In genomic region chr21:41195311-41195710, GRCh38 we compare ENCODE assay signal across 25 cellular contexts. TPM values are rescaled to one million over a fixed set of nuclear protein-coding genes. Genes with fewer than 3 reads are reported as not detected.
DNase-seq lines count a peak whose midpoint lies in the region; ATAC-seq and TF ChIP-seq lines count a peak whose summit lies in the region.
"Had no signal": no experiment of that assay in that cellular context is flagged by ENCODE, and none has a peak within 500 bp of the region (broad histone marks: within the 10 kb centered on the region; RNA-seq: fewer than 3 reads in every experiment).

No MANE protein-coding gene starts in this region.

- peaks cover 16% of the 10 kb centered on the region for H3K79me2 ChIP-seq in osteoblast (ENCODE audit: insufficient read depth, low read length)
- no peaks in the 10 kb centered on the region for H3K79me2 ChIP-seq in smooth muscle cell (ENCODE audit: low read depth)

- no peaks in the 10 kb centered on the region for H3F3A ChIP-seq in smooth muscle cell (ENCODE audit: low read depth)

- H2AFZ ChIP-seq in osteoblast (ENCODE audit: low read length) (no peak overlapping the region), smooth muscle cell (ENCODE audit: low read depth) (no peak overlapping the region)

- no peak for TF ChIP-seq POLR2A in esophagus squamous epithelium (IDR thresholded peaks at IDR 0.05)

- no peak for ATAC-seq in GM18511 (IDR thresholded peaks at IDR 0.05; ENCODE audit: unreplicated experiment)
- ATAC-seq: CD8-positive, alpha-beta T cell had no signal

- H3K4me1 ChIP-seq in esophagus squamous epithelium (peaks cover 7 to 55% (median 8%) of the 10 kb centered on the region in 3 donors), osteoblast (ENCODE audit: insufficient read depth, low read length) (no peaks in the 10 kb centered on the region), smooth muscle cell (ENCODE audit: low read depth) (no peaks in the 10 kb centered on the region)

- TF ChIP-seq CTCF in RWPE1 (conservative IDR thresholded peaks at IDR 0.05; ENCODE audit: low read depth) (no peak), esophagus squamous epithelium (IDR thresholded peaks at IDR 0.05) (no peak), osteoblast (IDR thresholded peaks at IDR 0.05; ENCODE audit: extremely low read depth, low read depth, low read length) (no peak), smooth muscle cell (IDR thresholded peaks at IDR 0.05; ENCODE audit: borderline replicate concordance, insufficient read depth, poor library complexity, severe bottlenecking) (no peak)

- H3K9me3 ChIP-seq in esophagus squamous epithelium: no peaks in the 10 kb centered on the region
- no peaks in the 10 kb centered on the region for H3K9me3 ChIP-seq in osteoblast (ENCODE audit: low read depth, low read length)
- no peaks in the 10 kb centered on the region for H3K9me3 ChIP-seq in smooth muscle cell (replicated peaks; ENCODE audit: low read depth)

- WGBS in esophagus squamous epithelium, 2 donors: 59 to 66% methylated on average over 5 of the region's 5 CpGs
- WGBS in smooth muscle cell (ENCODE audit: low lambda C conversion rate): 95% methylated on average over 5 of the region's 5 CpGs

- H3K4me2 ChIP-seq in osteoblast (ENCODE audit: insufficient read depth, low read length) (no peak overlapping the region), smooth muscle cell (no peak overlapping the region)

- intact Hi-C loops in esophagus squamous epithelium (cut with DNase I): no loop called here

- CTCF ChIA-PET in RWPE1 (lab: Yijun Ruan, JAX): interaction anchor here (1.1 kb wide), 1 partner anchor 62 kb away, joined by 3 read pairs; no protein-coding TSS in a partner anchor

- peak; percentile 32 for DNase-seq in Daoy (ENCODE audit: low read depth)
- no peak for DNase-seq in RWPE1 (ENCODE audit: low spot score)
- DNase-seq in esophagus squamous epithelium (lab: John Stamatoyannopoulos, UW): no peak
- DNase-seq in osteoblast (ENCODE audit: insufficient read length, low spot score, missing footprints): peak; percentile 48
- DNase-seq in smooth muscle cell (lab: John Stamatoyannopoulos, UW; ENCODE audit: unreplicated experiment): no peak
- DNase-seq in A172 (ENCODE audit: low spot score): no peak
- DNase-seq in islet precursor cell: no peak
- DNase-seq: Calu3; CD8-positive, alpha-beta T cell; EL; H7; IMR-90; Karpas-422; MM.1S; NCI-H1105; NCI-H2081 treated with DMSO at 0.1 percent for 48 hours; NCI-H446 treated with DMSO at 0.1 percent for 48 hours; NCI-H748 treated with DMSO at 0.1 percent for 48 hours; NK-92 treated with Interleukin-12 subunit alpha and Interleukin-12 subunit beta, amount 100 ng/mL, for 24 hours; SHP77 had no signal

- H3K27ac ChIP-seq in RWPE1 (peak overlapping the region; percentile 28; the same call in 1 of the 2 replicates), esophagus squamous epithelium (peak overlapping the region in 3 of 4 donors; percentile 51 to 67 (median 53)), osteoblast (ENCODE audit: low read depth, low read length) (no peak overlapping the region), smooth muscle cell (ENCODE audit: low read depth) (no peak overlapping the region)
- H3K27ac ChIP-seq: BLaER1 treated with 17β-estradiol and CSF1 and Interleukin-3, amounts not matched to agents 10 nM and 100 nM; HL-60; SK-N-MC had no signal

- POLR2A ChIA-PET in RWPE1 (lab: Yijun Ruan, JAX; ENCODE audit: low non-redundant PET): no interaction called here

- H3K4me3 ChIP-seq in esophagus squamous epithelium (no peak overlapping the region), osteoblast (ENCODE audit: insufficient read depth, low read length) (no peak overlapping the region), smooth muscle cell (no peak overlapping the region)
- H3K4me3 ChIP-seq: BLaER1 treated with 17β-estradiol and CSF1 and Interleukin-3, amounts not matched to agents 10 nM and 100 nM; SK-N-MC had no signal

- no peak overlapping the region for H3K9ac ChIP-seq in smooth muscle cell (ENCODE audit: low read depth)
- H3K9ac ChIP-seq: BLaER1 treated with 17β-estradiol and CSF1 and Interleukin-3, amounts not matched to agents 10 nM and 100 nM had no signal

- H3K36me3 ChIP-seq in esophagus squamous epithelium (no peaks in the 10 kb centered on the region), osteoblast (ENCODE audit: insufficient read depth, low read length) (no peaks in the 10 kb centered on the region), smooth muscle cell (ENCODE audit: low read depth) (no peaks in the 10 kb centered on the region)
- H3K36me3 ChIP-seq: BLaER1 treated with 17β-estradiol and CSF1 and Interleukin-3, amounts not matched to agents 10 nM and 100 nM had no signal

- H4K20me1 ChIP-seq in osteoblast (ENCODE audit: insufficient read depth, low read length) (peaks cover 11% of the 10 kb centered on the region), smooth muscle cell (ENCODE audit: low read depth) (no peaks in the 10 kb centered on the region)
- H4K20me1 ChIP-seq: BLaER1 treated with 17β-estradiol and CSF1 and Interleukin-3, amounts not matched to agents 10 nM and 100 nM had no signal

- H3K27me3 ChIP-seq in esophagus squamous epithelium: no peaks in the 10 kb centered on the region
- H3K27me3 ChIP-seq in osteoblast (ENCODE audit: insufficient read depth, low read length): no peaks in the 10 kb centered on the region
- no peaks in the 10 kb centered on the region for H3K27me3 ChIP-seq in smooth muscle cell (ENCODE audit: low read depth)
- H3K27me3 ChIP-seq: BLaER1 treated with 17β-estradiol and CSF1 and Interleukin-3, amounts not matched to agents 10 nM and 100 nM had no signal

RNA-seq across cellular contexts. Expression of gene BACE2, which starts 27.4 kb away (rescaled TPM):
- 70.5 and 74.0 TPM in 2 replicates for total RNA-seq in Daoy (2014; rRNA removed; shearing (Covaris generic))
- 10 to 100 TPM; 32.8 to 51.5 (median 47.1) TPM for total RNA-seq in esophagus squamous epithelium
- 85.2 and 85.8 TPM in 2 replicates for total RNA-seq in osteoblast
- total RNA-seq in smooth muscle cell: 25.3 and 47.2 TPM in 2 replicates
- polyA plus RNA-seq in smooth muscle cell: 26.4 and 33.3 TPM in 2 replicates
- 46.6 and 51.7 TPM in 2 replicates for total RNA-seq in A172 (2014; rRNA removed; shearing (Covaris generic))
- total RNA-seq: OCI-LY7 had no signal

Comparison
In these comparisons a context has a peak if more than half of its experiments do, and no peak if none do; other contexts are left out.
1. DNase-seq: peak in Daoy (single experiment) and osteoblast (single experiment); none in RWPE1 (single experiment), esophagus squamous epithelium (single experiment), smooth muscle cell (single experiment), A172 (single experiment) and islet precursor cell (single experiment).
2. H3K27ac ChIP-seq: peak in RWPE1 (single experiment) and esophagus squamous epithelium (3 of 4); none in osteoblast (single experiment) and smooth muscle cell (single experiment).